In genomic region chr17:60554377-60554788, GRCh38 we compare ENCODE assay signal across 12 cellular contexts. TPM values are rescaled to one million over a fixed set of nuclear protein-coding genes. Genes with fewer than 3 reads are reported as not detected.
DNase-seq lines count a peak whose midpoint lies in the region; ATAC-seq and TF ChIP-seq lines count a peak whose summit lies in the region.
"Had no signal": no experiment of that assay in that cellular context is flagged by ENCODE, and none has a peak within 500 bp of the region (broad histone marks: within the 10 kb centered on the region; RNA-seq: fewer than 3 reads in every experiment).

No MANE protein-coding gene starts in this region.

- H3K27ac Mint-ChIP-seq in activated T-cell treated with anti-CD3 and anti-CD28 coated beads, Interleukin-2, amount 50 U/mL, for 72 hours: no peak overlapping the region
- no peak overlapping the region for H3K27ac Mint-ChIP-seq in activated naive CD8-positive, alpha-beta T cell treated with anti-CD3 and anti-CD28 coated beads for 36 hours
- H3K27ac Mint-ChIP-seq: B cell had no signal

- H3K79me1 ChIP-seq in mesendoderm (ENCODE audit: low read length): no peaks in the 10 kb centered on the region

- H3K36me3 ChIP-seq in GM23248 (ENCODE audit: low read depth) (no peaks in the 10 kb centered on the region), SK-N-SH (replicated peaks in 1 of 2; ENCODE audit: control insufficient read depth in 1 of 2, insufficient read depth in 2 of 2, low read length in 1 of 2) (no peaks in the 10 kb centered on the region), mesendoderm (ENCODE audit: control insufficient read depth, insufficient read depth, low read length) (no peaks in the 10 kb centered on the region)
- H3K36me3 ChIP-seq: heart right ventricle, tibial artery had no signal

- H4K5ac ChIP-seq in mesendoderm (ENCODE audit: low read length): no peak overlapping the region

- WGBS in GM23248 (ENCODE audit: low coverage in 1 of 2, low lambda C conversion rate in 2 of 2, missing lambda C conversion rate in 2 of 2), 2 experiments: 77 to 79% methylated on average over 2 of the region's 2 CpGs
- 76% methylated on average over 2 of the region's 2 CpGs for WGBS in SK-N-SH (ENCODE audit: low lambda C conversion rate)
- WGBS in mesendoderm (ENCODE audit: extremely low coverage, insufficient coverage, low lambda C conversion rate): no CpG with 5 or more reads among the region's 2 CpGs

- H3F3A ChIP-seq in GM23248 (ENCODE audit: insufficient read depth) (peaks cover 13% of the 10 kb centered on the region; the same call in 1 of the 2 replicates), SK-N-SH (replicated peaks; ENCODE audit: insufficient read depth) (peaks cover 3% of the 10 kb centered on the region)

- H3K18ac ChIP-seq in mesendoderm (ENCODE audit: low read length): no peak overlapping the region

- CTCF ChIA-PET in SK-N-SH (lab: Yijun Ruan, JAX): interaction anchor here (2.7 to 8.0 kb wide), 2 partner anchors 14 to 84 kb away, joined by 6 to 57 read pairs; no protein-coding TSS in a partner anchor

- H3K4me2 ChIP-seq in GM23248 (ENCODE audit: unreplicated experiment): no peak overlapping the region
- no peak overlapping the region for H3K4me2 ChIP-seq in SK-N-SH
- H3K4me2 ChIP-seq in mesendoderm (ENCODE audit: low read length): no peak overlapping the region

- ATAC-seq in GM21723 (IDR thresholded peaks at IDR 0.05; ENCODE audit: unreplicated experiment): no peak
- ATAC-seq in activated T-cell treated with anti-CD3 and anti-CD28 coated beads, Interleukin-2, amount 50 U/mL, for 72 hours (replicated peaks in 1 of 2): no peak
- ATAC-seq: heart right ventricle had no signal

- no peak overlapping the region for H2AK5ac ChIP-seq in mesendoderm (ENCODE audit: low read length)

- no peak overlapping the region for H3K4ac ChIP-seq in mesendoderm (ENCODE audit: low read depth, low read length)

- H3K4me3 Mint-ChIP-seq in activated T-cell treated with anti-CD3 and anti-CD28 coated beads, Interleukin-2, amount 50 U/mL, for 72 hours: no peak overlapping the region
- no peak overlapping the region for H3K4me3 Mint-ChIP-seq in activated naive CD8-positive, alpha-beta T cell treated with anti-CD3 and anti-CD28 coated beads for 36 hours
- H3K4me3 Mint-ChIP-seq: B cell had no signal

- H3K79me2 ChIP-seq in GM23248 (ENCODE audit: insufficient read depth) (no peaks in the 10 kb centered on the region), SK-N-SH (ENCODE audit: insufficient read depth) (no peaks in the 10 kb centered on the region), mesendoderm (ENCODE audit: control insufficient read depth, insufficient read depth, low read length) (no peaks in the 10 kb centered on the region)

- H3K27me3 Mint-ChIP-seq in activated T-cell treated with anti-CD3 and anti-CD28 coated beads, Interleukin-2, amount 50 U/mL, for 72 hours (ENCODE audit: low read depth): no peaks in the 10 kb centered on the region
- no peaks in the 10 kb centered on the region for H3K27me3 Mint-ChIP-seq in activated naive CD8-positive, alpha-beta T cell treated with anti-CD3 and anti-CD28 coated beads for 36 hours
- H3K27me3 Mint-ChIP-seq: B cell had no signal

- H3K9me2 ChIP-seq in GM23248 (ENCODE audit: insufficient read depth) (no peaks in the 10 kb centered on the region), SK-N-SH (no peaks in the 10 kb centered on the region)

- H2BK5ac ChIP-seq in mesendoderm (ENCODE audit: low read length): no peak overlapping the region

- no peaks in the 10 kb centered on the region for H3K4me1 Mint-ChIP-seq in activated T-cell treated with anti-CD3 and anti-CD28 coated beads, Interleukin-2, amount 50 U/mL, for 72 hours (ENCODE audit: low read depth)
- H3K4me1 Mint-ChIP-seq in activated naive CD8-positive, alpha-beta T cell treated with anti-CD3 and anti-CD28 coated beads for 36 hours: no peaks in the 10 kb centered on the region
- H3K4me1 Mint-ChIP-seq: B cell had no signal

- H3K4me3 ChIP-seq in GM23248: no peak overlapping the region
- no peak overlapping the region for H3K4me3 ChIP-seq in SK-N-SH (ENCODE audit: low read depth in 2 of 2, low read length in 1 of 2)
- no peak overlapping the region for H3K4me3 ChIP-seq in mesendoderm (ENCODE audit: low read length)
- H3K4me3 ChIP-seq: heart right ventricle, tibial artery had no signal

- no peak for TF ChIP-seq RAD21 in SK-N-SH (IDR thresholded peaks at IDR 0.05; ENCODE audit: low read length)

- H3K23ac ChIP-seq in mesendoderm (ENCODE audit: low read length): no peak overlapping the region

- H2BK120ac ChIP-seq in mesendoderm (ENCODE audit: low read depth, low read length): no peak overlapping the region

- H3K9me3 ChIP-seq in GM23248 (ENCODE audit: low read depth) (no peaks in the 10 kb centered on the region), SK-N-SH (no peaks in the 10 kb centered on the region)

- H2AFZ ChIP-seq in GM23248 (no peak overlapping the region), SK-N-SH (ENCODE audit: low read depth) (no peak overlapping the region)

- H3K56ac ChIP-seq in mesendoderm (ENCODE audit: low read length): no peak overlapping the region

- H4K20me1 ChIP-seq in GM23248 (ENCODE audit: insufficient read depth): no peaks in the 10 kb centered on the region
- no peaks in the 10 kb centered on the region for H4K20me1 ChIP-seq in SK-N-SH (ENCODE audit: insufficient read depth)

- POLR2A ChIA-PET in SK-N-SH (lab: Yijun Ruan, JAX): no interaction called here

- H3K9ac ChIP-seq in GM23248: no peak overlapping the region
- H3K9ac ChIP-seq in SK-N-SH: no peak overlapping the region
- H3K9ac ChIP-seq in mesendoderm (ENCODE audit: low read length): no peak overlapping the region

- H3K27me3 ChIP-seq in GM23248 (replicated peaks; ENCODE audit: insufficient read depth): no peaks in the 10 kb centered on the region
- no peaks in the 10 kb centered on the region for H3K27me3 ChIP-seq in SK-N-SH (ENCODE audit: insufficient read depth)
- no peaks in the 10 kb centered on the region for H3K27me3 ChIP-seq in mesendoderm (ENCODE audit: insufficient read depth, low read length, poor library complexity)
- H3K27me3 ChIP-seq: heart right ventricle, tibial artery had no signal

- peaks cover 0 to 6% of the 10 kb centered on the region in 2 donors for H3K36me3 Mint-ChIP-seq in activated T-cell treated with anti-CD3 and anti-CD28 coated beads, Interleukin-2, amount 50 U/mL, for 72 hours (ENCODE audit: insufficient read depth in 2 of 2)
- peaks cover 2% of the 10 kb centered on the region for H3K36me3 Mint-ChIP-seq in activated naive CD8-positive, alpha-beta T cell treated with anti-CD3 and anti-CD28 coated beads for 36 hours

- H3K27ac ChIP-seq in GM23248: no peak overlapping the region
- no peak overlapping the region for H3K27ac ChIP-seq in SK-N-SH (ENCODE audit: low read depth in 2 of 2, low read length in 1 of 2)
- no peak overlapping the region for H3K27ac ChIP-seq in mesendoderm (ENCODE audit: low read depth, low read length)
- H3K27ac ChIP-seq: heart right ventricle, tibial artery had no signal

- H3K9me3 Mint-ChIP-seq in activated T-cell treated with anti-CD3 and anti-CD28 coated beads, Interleukin-2, amount 50 U/mL, for 72 hours: peaks cover 0 to 7% of the 10 kb centered on the region in 2 donors
- H3K9me3 Mint-ChIP-seq in activated naive CD8-positive, alpha-beta T cell treated with anti-CD3 and anti-CD28 coated beads for 36 hours: peaks cover 7% of the 10 kb centered on the region

- H2BK15ac ChIP-seq in mesendoderm (replicated peaks; ENCODE audit: low read depth): no peak overlapping the region

- in situ Hi-C loops in GM23248 (cut with MboI): no loop called here

- H4K8ac ChIP-seq in mesendoderm (ENCODE audit: low read depth, low read length): no peak overlapping the region

- no peaks in the 10 kb centered on the region for H3K4me1 ChIP-seq in GM23248 (ENCODE audit: insufficient read depth)
- H3K4me1 ChIP-seq in SK-N-SH (ENCODE audit: control insufficient read depth in 1 of 2, insufficient read depth in 2 of 2, low read depth in 1 of 2, low read length in 1 of 2): no peaks in the 10 kb centered on the region
- H3K4me1 ChIP-seq in mesendoderm (ENCODE audit: control insufficient read depth, low read depth, low read length): no peaks in the 10 kb centered on the region
- H3K4me1 ChIP-seq: heart right ventricle, tibial artery had no signal

- peak; percentile 90 for DNase-seq in A172 (ENCODE audit: low spot score)
- DNase-seq in GM23248: peak; percentile 71
- no peak for DNase-seq in SK-N-SH
- DNase-seq in fibroblast of the conjunctiva (ENCODE audit: low read depth): peak; percentile 87
- DNase-seq in activated T-cell treated with anti-CD3 and anti-CD28 coated beads, Interleukin-2, amount 50 U/mL, for 72 hours: no peak
- DNase-seq in mesendoderm: no peak
- DNase-seq in activated naive CD8-positive, alpha-beta T cell treated with anti-CD3 and anti-CD28 coated beads for 36 hours: no peak
- DNase-seq: activated CD4-positive, alpha-beta T cell treated with anti-CD3 and anti-CD28 coated beads, Interleukin-2, amount 50 U/mL, for 1 hour; heart right ventricle; tibial artery had no signal

- no peak for TF ChIP-seq EP300 in SK-N-SH (IDR thresholded peaks at IDR 0.05; ENCODE audit: borderline replicate concordance in 1 of 2, low read depth in 1 of 2, low read length in 1 of 2)

- no peak for TF ChIP-seq CTCF in SK-N-SH (IDR thresholded peaks at IDR 0.05)

TF ChIP-seq in SK-N-SH, 30 proteins besides CTCF, POLR2A, EP300 and RAD21 (continues in another document):
- no peak for TF ChIP-seq FOXJ3 (CRISPR knock-in tag; IDR thresholded peaks at IDR 0.05)
- TF ChIP-seq NFIC (IDR thresholded peaks at IDR 0.05; ENCODE audit: borderline replicate concordance): peak; percentile 59

RNA-seq across cellular contexts. Expression of gene APPBP2, which starts 28.3 kb away (rescaled TPM):
- 36.7 and 42.4 TPM in 2 replicates for total RNA-seq in A172 (2014; rRNA removed; shearing (Covaris generic))
- total RNA-seq in GM23248 (2014; rRNA removed; shearing (Covaris generic)): 30.6 and 57.5 TPM in 2 replicates
- 39.3 and 41.7 TPM in 2 replicates for polyA plus RNA-seq in GM23248 (2016; fragmentation: Nextera tagmentation; extraction: Ambion mirVana)
- polyA plus RNA-seq in SK-N-SH (2012; rRNA removed): 7.6 and 12.5 TPM in 2 replicates
- polyA plus RNA-seq in SK-N-SH (2012; cell fraction: cytosol; rRNA removed): 12.2 and 13.3 TPM in 2 replicates
- polyA plus RNA-seq in SK-N-SH (2012; cell fraction: nucleus; rRNA removed): 7.8 and 16.3 TPM in 2 replicates
- 10 to 100 TPM; 29.4 to 29.6 TPM for total RNA-seq in activated T-cell treated with anti-CD3 and anti-CD28 coated beads, Interleukin-2, amount 50 U/mL, for 72 hours
- 3.6 TPM for polyA plus RNA-seq in mesendoderm (2013, experiment 1 of 2)
- 4.0 TPM for polyA plus RNA-seq in mesendoderm (2013, experiment 2 of 2)
- 10 to 100 TPM; 21.8 to 23.5 TPM for total RNA-seq in activated naive CD8-positive, alpha-beta T cell treated with anti-CD3 and anti-CD28 coated beads for 36 hours

RNA-seq across cellular contexts. Expression of gene PPM1D, which starts 45.6 kb away (rescaled TPM):
- total RNA-seq in A172 (2014; rRNA removed; shearing (Covaris generic)): 15.7 and 19.6 TPM in 2 replicates
- 7.8 and 7.9 TPM in 2 replicates for total RNA-seq in GM23248 (2014; rRNA removed; shearing (Covaris generic))
- polyA plus RNA-seq in GM23248 (2016; fragmentation: Nextera tagmentation; extraction: Ambion mirVana) (7.9 and 8.1 TPM in 2 replicates), SK-N-SH (2012; rRNA removed) (8.4 and 8.8 TPM in 2 replicates)
- 11.1 TPM in 2 replicates for polyA plus RNA-seq in SK-N-SH (2012; cell fraction: cytosol; rRNA removed)
- 7.6 and 11.9 TPM in 2 replicates for polyA plus RNA-seq in SK-N-SH (2012; cell fraction: nucleus; rRNA removed)
- total RNA-seq in activated T-cell treated with anti-CD3 and anti-CD28 coated beads, Interleukin-2, amount 50 U/mL, for 72 hours: 10 to 100 TPM; 13.1 to 20.0 TPM
- polyA plus RNA-seq in mesendoderm (2013, experiment 1 of 2): 8.0 TPM
- 8.3 TPM for polyA plus RNA-seq in mesendoderm (2013, experiment 2 of 2)
- total RNA-seq in activated naive CD8-positive, alpha-beta T cell treated with anti-CD3 and anti-CD28 coated beads for 36 hours: 10 to 100 TPM; 11.6 to 12.9 TPM

Comparison
In these comparisons a context has a peak if more than half of its experiments do, and no peak if none do; other contexts are left out.
1. DNase-seq: peak in A172 (single experiment), GM23248 (single experiment) and fibroblast of the conjunctiva (single experiment); none in SK-N-SH (single experiment), activated T-cell treated with anti-CD3 and anti-CD28 coated beads, Interleukin-2, amount 50 U/mL, for 72 hours (0 of 2), mesendoderm (single experiment) and activated naive CD8-positive, alpha-beta T cell treated with anti-CD3 and anti-CD28 coated beads for 36 hours (single experiment).